ENCODE assay signal across 14 cellular contexts in genomic region chr7:77944183-77945182, GRCh38.
"Had no signal": no experiment of that assay in that cellular context is flagged by ENCODE, and none has a peak within 500 bp of the region (broad histone marks: within the 10 kb centered on the region; RNA-seq: fewer than 3 reads in every experiment).

No MANE protein-coding gene starts in this region.

- H3K27me3 Mint-ChIP-seq: activated naive CD8-positive, alpha-beta T cell treated with anti-CD3 and anti-CD28 coated beads, Interleukin-2, amount 10 ng/mL, durations not matched to agents 7 days and 5 days had no signal

- H3K4me3 Mint-ChIP-seq: activated naive CD8-positive, alpha-beta T cell treated with anti-CD3 and anti-CD28 coated beads, Interleukin-2, amount 10 ng/mL, durations not matched to agents 7 days and 5 days; T-helper 1 cell treated with Interleukin-12 subunit alpha and Interleukin-12 subunit beta and Interleukin-4 antibody, amounts not matched to agents 30 μg/mL and 1 μg/mL, for 36 hours had no signal

- H3K4me1 Mint-ChIP-seq: activated naive CD8-positive, alpha-beta T cell treated with anti-CD3 and anti-CD28 coated beads, Interleukin-2, amount 10 ng/mL, durations not matched to agents 7 days and 5 days had no signal

- H3K27ac ChIP-seq: uterus had no signal

- H3K4me1 ChIP-seq: uterus had no signal

- H3K9me3 Mint-ChIP-seq: activated naive CD8-positive, alpha-beta T cell treated with anti-CD3 and anti-CD28 coated beads, Interleukin-2, amount 10 ng/mL, durations not matched to agents 7 days and 5 days; T-helper 1 cell treated with Interleukin-12 subunit alpha and Interleukin-12 subunit beta and Interleukin-4 antibody, amounts not matched to agents 30 μg/mL and 1 μg/mL, for 36 hours had no signal

- H3K27ac Mint-ChIP-seq: activated naive CD8-positive, alpha-beta T cell treated with anti-CD3 and anti-CD28 coated beads, Interleukin-2, amount 10 ng/mL, durations not matched to agents 7 days and 5 days; T-helper 1 cell treated with Interleukin-12 subunit alpha and Interleukin-12 subunit beta and Interleukin-4 antibody, amounts not matched to agents 30 μg/mL and 1 μg/mL, for 36 hours had no signal

- H3K4me3 ChIP-seq: uterus had no signal

- ATAC-seq: esophagus mucosa had no signal

- H3K27me3 ChIP-seq: uterus had no signal

- DNase-seq: activated CD4-positive, alpha-beta T cell treated with anti-CD3 and anti-CD28 coated beads for 1 hour; activated gamma-delta T cell; activated naive CD8-positive, alpha-beta T cell treated with anti-CD3 and anti-CD28 coated beads, Interleukin-2, amount 10 ng/mL, durations not matched to agents 7 days and 5 days; activated T-cell treated with anti-CD3 and anti-CD28 coated beads for 4 hours; anterior cingulate cortex; dermis blood vessel endothelial cell; hypothalamus; midbrain; retina; stimulated activated CD4-positive, alpha-beta T cell treated with anti-CD3 and anti-CD28 coated beads, Interleukin-4, amount 100 ng/mL, for 1 hour; stimulated activated CD8-positive, alpha-beta memory T cell treated with anti-CD3 and anti-CD28 coated beads, Interleukin-4, amount 100 ng/mL, for 48 hours; uterus had no signal

- H3K9me3 ChIP-seq: uterus had no signal
